Comparison of ENCODE assay signal across 1 cellular context in genomic region chr4:79210636-79211049, GRCh38.
TF ChIP-seq lines count a peak whose summit lies in the region.

No MANE protein-coding gene starts in this region.

TF ChIP-seq in K562, 482 proteins besides CTCF, POLR2A, EP300 and RAD21 (continued from another document and continues in another):
- TF ChIP-seq ZNF197 (CRISPR knock-in tag; IDR thresholded peaks at IDR 0.05; ENCODE audit: low read depth) (0 out of 2 replicates have a peak, but pooled peaks have one; percentile 12), ZNF354B (CRISPR knock-in tag; IDR thresholded peaks at IDR 0.05) (0 out of 2 replicates have a peak, but pooled peaks have one; percentile 30), ZKSCAN8 (CRISPR knock-in tag; IDR thresholded peaks at IDR 0.05) (peak; percentile 58; the same call in 1 of the 2 replicates), AFF1 (IDR thresholded peaks at IDR 0.05; ENCODE audit: low read depth in 1 of 2, partially characterized antibody in 2 of 2) (no peak), ATF1 (CRISPR knock-in tag; IDR thresholded peaks at IDR 0.05) (no peak), ATF1 (tag; IDR thresholded peaks at IDR 0.05) (no peak), HBP1 (CRISPR knock-in tag; IDR thresholded peaks at IDR 0.05) (no peak), YY1 (IDR thresholded peaks at IDR 0.05; ENCODE audit: borderline replicate concordance in 1 of 3, control insufficient read depth in 1 of 3, extremely low read depth in 1 of 3, insufficient read depth in 3 of 3, insufficient read length in 1 of 3, insufficient replicate concordance in 2 of 3, low read depth in 1 of 3, low read length in 2 of 3) (no peak), TFE3 (CRISPR knock-in tag; IDR thresholded peaks at IDR 0.05) (no peak), TOE1 (IDR thresholded peaks at IDR 0.05; ENCODE audit: borderline replicate concordance) (no peak), TOE1 (CRISPR knock-in tag; IDR thresholded peaks at IDR 0.05; ENCODE audit: borderline replicate concordance, low read depth) (no peak), KAT7 (CRISPR knock-in tag; IDR thresholded peaks at IDR 0.05; ENCODE audit: borderline replicate concordance) (no peak), DLX4 (CRISPR knock-in tag; IDR thresholded peaks at IDR 0.05) (no peak), ZNF444 (CRISPR knock-in tag; IDR thresholded peaks at IDR 0.05) (no peak), SRSF9 (IDR thresholded peaks at IDR 0.05; ENCODE audit: borderline replicate concordance, low read depth, low read length) (no peak), HDAC8 (tag; IDR thresholded peaks at IDR 0.05) (peak; percentile 89), ZNF561 (CRISPR knock-in tag; conservative IDR thresholded peaks at IDR 0.05) (no peak), ZNF124 (CRISPR knock-in tag; IDR thresholded peaks at IDR 0.05) (no peak), NFRKB (IDR thresholded peaks at IDR 0.05; ENCODE audit: low read depth) (no peak; the same call in 1 of the 2 replicates), CXXC5 (CRISPR knock-in tag; IDR thresholded peaks at IDR 0.05) (no peak), MEF2A (IDR thresholded peaks at IDR 0.05; ENCODE audit: control insufficient read depth, low read depth, low read length) (no peak), STAT5B (CRISPR knock-in tag; IDR thresholded peaks at IDR 0.05) (no peak), ZBED1 (IDR thresholded peaks at IDR 0.05) (no peak), ZNF280B (CRISPR knock-in tag; IDR thresholded peaks at IDR 0.05) (no peak), MYC (IDR thresholded peaks at IDR 0.05; ENCODE audit: low read depth, low read length) (no peak), MYC (CRISPR knock-in tag; IDR thresholded peaks at IDR 0.05; ENCODE audit: borderline replicate concordance, low read depth) (peak; percentile 76), TCFL5 (CRISPR knock-in tag; conservative IDR thresholded peaks at IDR 0.05) (peak; percentile 71; the same call in 1 of the 2 replicates), RBM39 (optimal IDR thresholded peaks at IDR 0.05; ENCODE audit: low read depth, low read length) (no peak), TCF15 (CRISPR knock-in tag; IDR thresholded peaks at IDR 0.05) (peak; percentile 71; the same call in 1 of the 2 replicates), EP400 (IDR thresholded peaks at IDR 0.05) (no peak), NFE2 (IDR thresholded peaks at IDR 0.05; ENCODE audit: low read depth) (0 out of 2 replicates have a peak, but pooled peaks have one; percentile 4), ARNT (IDR thresholded peaks at IDR 0.05) (peak in 1 of 2 experiments; percentile 55; a peak in 1 of 4 replicates), SETDB1 (IDR thresholded peaks at IDR 0.05; ENCODE audit: low read length) (no peak), NR4A1 (CRISPR knock-in tag; IDR thresholded peaks at IDR 0.05) (no peak), NR4A1 (tag; IDR thresholded peaks at IDR 0.05) (peak; percentile 76), FOXJ3 (CRISPR knock-in tag; IDR thresholded peaks at IDR 0.05) (no peak), PHF20 (IDR thresholded peaks at IDR 0.05; ENCODE audit: partially characterized antibody) (no peak), RERE (CRISPR knock-in tag; IDR thresholded peaks at IDR 0.05; ENCODE audit: borderline replicate concordance) (no peak), MCM3 (IDR thresholded peaks at IDR 0.05) (no peak), GATA2 (CRISPR knock-in tag; IDR thresholded peaks at IDR 0.05) (no peak), ZNF512 (tag; IDR thresholded peaks at IDR 0.05) (no peak)
